In the genomic region with DNA sequence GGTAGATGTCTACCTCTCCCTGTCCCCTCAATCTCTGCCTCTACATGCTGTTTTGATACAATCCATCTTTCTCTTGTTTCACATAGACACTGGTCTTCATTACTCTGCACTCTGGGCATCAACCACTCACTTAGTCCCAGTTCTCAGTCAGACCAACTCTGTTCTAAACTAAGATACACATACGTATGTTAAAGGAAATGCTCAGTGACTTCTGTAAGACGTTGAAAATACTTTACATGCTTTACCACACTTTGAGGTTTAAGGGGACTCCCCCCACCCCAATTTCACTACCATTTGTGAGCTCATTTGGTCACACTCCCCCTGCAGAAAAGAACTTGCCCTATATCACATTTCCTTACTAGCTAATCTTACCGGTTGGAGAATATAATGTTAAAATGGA, we compare ENCODE assay signal across 20 cellular contexts.
A peak's percentile ranks its signal among the peaks of the same experiment; 100 is the strongest.
DNase-seq lines count a peak whose midpoint lies in the region; ATAC-seq, FAIRE-seq and TF ChIP-seq lines count a peak whose summit lies in the region.
"Had no signal": no experiment of that assay in that cellular context is flagged by ENCODE, and none has a peak within 500 bp of the region (broad histone marks: within the 10 kb centered on the region; RNA-seq: fewer than 3 reads in every experiment).

No MANE protein-coding gene starts in this region.

- H3K36me3 ChIP-seq in CD4-positive, alpha-beta memory T cell (ENCODE audit: insufficient read depth, low read length): no peaks in the 10 kb centered on the region
- H3K36me3 ChIP-seq: BLaER1 had no signal

- peak; percentile 68 for FAIRE-seq in urothelium cell line (lab: Jason Lieb, UNC)
- FAIRE-seq: GM19239, H1 had no signal

- no peaks in the 10 kb centered on the region for H3K27me3 ChIP-seq in CD4-positive, alpha-beta memory T cell (ENCODE audit: insufficient read depth, low read length)
- H3K27me3 ChIP-seq: BLaER1 had no signal

- no peaks in the 10 kb centered on the region for H3K36me3 Mint-ChIP-seq in activated T-helper 17 cell treated with anti-CD3 and anti-CD28 coated beads, Interleukin-2, amount 50 U/mL, for 72 hours (ENCODE audit: low read depth)
- H3K36me3 Mint-ChIP-seq in CD4-positive, alpha-beta memory T cell: no peaks in the 10 kb centered on the region
- H3K36me3 Mint-ChIP-seq: CD4-positive, CD25-positive, alpha-beta regulatory T cell; CD8-positive, alpha-beta memory T cell had no signal

- H3K9me3 ChIP-seq in CD4-positive, alpha-beta memory T cell (ENCODE audit: control insufficient read depth in 1 of 2, low read length in 2 of 2): no peaks in the 10 kb centered on the region
- H3K9me3 ChIP-seq: BLaER1 had no signal

- CTCF ChIA-PET in CD4-positive, alpha-beta memory T cell (lab: Charles Lee; ENCODE audit: partially characterized antibody): no interaction called here

- no peaks in the 10 kb centered on the region for H3K9me3 Mint-ChIP-seq in activated T-helper 17 cell treated with anti-CD3 and anti-CD28 coated beads, Interleukin-2, amount 50 U/mL, for 72 hours
- H3K9me3 Mint-ChIP-seq in CD4-positive, alpha-beta memory T cell: no peaks in the 10 kb centered on the region

- no peaks in the 10 kb centered on the region for H3K27me3 Mint-ChIP-seq in activated T-helper 17 cell treated with anti-CD3 and anti-CD28 coated beads, Interleukin-2, amount 50 U/mL, for 72 hours
- peaks cover 0 to 2% of the 10 kb centered on the region in 2 donors for H3K27me3 Mint-ChIP-seq in CD4-positive, alpha-beta memory T cell
- H3K27me3 Mint-ChIP-seq: B cell had no signal

- no peak for TF ChIP-seq CTCF in GM20000 (IDR thresholded peaks at IDR 0.05; ENCODE audit: extremely low read depth, missing control alignments)

- no peak overlapping the region for H3K4me3 ChIP-seq in CD4-positive, alpha-beta memory T cell (ENCODE audit: low read length in 2 of 2)
- H3K4me3 ChIP-seq: BLaER1, GM23248 had no signal

- DNase-seq in GM20000 (ENCODE audit: low spot score) (peak; percentile 16), urothelium cell line (ENCODE audit: low spot score) (no peak), OCI-M2 (lab: John Stamatoyannopoulos, UW; ENCODE audit: unreplicated experiment) (no peak)
- DNase-seq in CD4-positive, alpha-beta memory T cell: no peak
- DNase-seq: CD4-positive, CD25-positive, alpha-beta regulatory T cell; CD8-positive, alpha-beta memory T cell; DMS 273 treated with DMSO at 0.1 percent for 48 hours; DMS79 treated with DMSO at 0.1 percent for 48 hours; GF-D8; GM23248; H7; HCEC 1CT had no signal

- H3K27ac ChIP-seq in CD4-positive, alpha-beta memory T cell (ENCODE audit: low read depth, low read length): no peak overlapping the region
- H3K27ac ChIP-seq: BLaER1, C4-2B, GM23248 had no signal

- intact Hi-C loops in CD4-positive, alpha-beta memory T cell (cut with micrococcal nuclease): no loop called here

- ATAC-seq in GM19351 (IDR thresholded peaks at IDR 0.05; ENCODE audit: unreplicated experiment) (peak; percentile 77), HG02970 (IDR thresholded peaks at IDR 0.05; ENCODE audit: low FRiP score, unreplicated experiment) (no peak)
- ATAC-seq in activated T-helper 17 cell treated with anti-CD3 and anti-CD28 coated beads, Interleukin-2, amount 50 U/mL, for 72 hours (replicated peaks): peak; percentile 51

- POLR2A ChIA-PET in CD4-positive, alpha-beta memory T cell (lab: Charles Lee; ENCODE audit: partially characterized antibody): no interaction called here

- H3K4me3 Mint-ChIP-seq in activated T-helper 17 cell treated with anti-CD3 and anti-CD28 coated beads, Interleukin-2, amount 50 U/mL, for 72 hours: no peak overlapping the region
- no peak overlapping the region for H3K4me3 Mint-ChIP-seq in CD4-positive, alpha-beta memory T cell
- H3K4me3 Mint-ChIP-seq: B cell; CD4-positive, CD25-positive, alpha-beta regulatory T cell; CD8-positive, alpha-beta memory T cell had no signal

- H3K27ac Mint-ChIP-seq in activated T-helper 17 cell treated with anti-CD3 and anti-CD28 coated beads, Interleukin-2, amount 50 U/mL, for 72 hours: no peak overlapping the region
- peak overlapping the region in 1 of 7 donors; percentile 0 for H3K27ac Mint-ChIP-seq in CD4-positive, alpha-beta memory T cell
- H3K27ac Mint-ChIP-seq: B cell; CD4-positive, CD25-positive, alpha-beta regulatory T cell had no signal

- no peaks in the 10 kb centered on the region for H3K4me1 Mint-ChIP-seq in activated T-helper 17 cell treated with anti-CD3 and anti-CD28 coated beads, Interleukin-2, amount 50 U/mL, for 72 hours
- no peaks in the 10 kb centered on the region for H3K4me1 Mint-ChIP-seq in CD4-positive, alpha-beta memory T cell
- H3K4me1 Mint-ChIP-seq: B cell; CD4-positive, CD25-positive, alpha-beta regulatory T cell; CD8-positive, alpha-beta memory T cell had no signal

- no peaks in the 10 kb centered on the region for H3K4me1 ChIP-seq in CD4-positive, alpha-beta memory T cell (ENCODE audit: insufficient read depth, low read length)
- H3K4me1 ChIP-seq: BLaER1 had no signal
